Comparison of ENCODE assay signal across 10 cellular contexts in the genomic region with DNA sequence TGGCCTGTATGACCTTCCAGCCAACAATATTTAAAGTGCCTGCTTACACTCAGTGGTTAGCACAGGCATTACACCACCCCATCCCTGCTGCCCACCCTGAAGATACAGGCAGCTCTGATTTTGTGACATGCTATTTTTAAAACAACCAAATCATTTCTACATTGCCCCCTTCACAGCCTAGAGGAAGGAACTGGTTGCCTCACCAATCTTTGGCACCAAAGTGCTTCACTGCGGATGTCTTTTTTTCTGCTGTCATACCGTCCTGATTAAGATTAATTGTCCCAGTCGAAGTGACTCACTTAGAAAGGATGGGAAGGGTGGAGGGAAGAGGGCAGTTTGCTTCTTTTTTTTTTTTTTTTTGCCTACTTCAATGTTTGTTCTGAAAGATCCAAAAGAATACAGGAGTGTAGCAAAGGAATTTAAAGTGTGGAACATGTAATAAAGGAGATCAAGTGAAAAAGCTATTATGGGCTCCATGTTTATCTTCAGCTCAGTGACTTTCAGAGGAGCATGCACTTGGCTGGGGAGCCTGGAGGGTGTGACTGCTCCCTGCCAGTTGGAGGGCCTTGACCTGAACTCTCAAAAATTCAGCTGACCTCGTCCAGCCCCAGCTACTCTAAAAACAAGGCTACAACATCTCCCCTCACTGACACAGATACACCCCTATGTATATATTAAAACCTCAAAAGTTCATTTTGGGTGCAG.
DNase-seq lines count a peak whose midpoint lies in the region; ATAC-seq and TF ChIP-seq lines count a peak whose summit lies in the region.
"Had no signal": no experiment of that assay in that cellular context is flagged by ENCODE, and none has a peak within 500 bp of the region (broad histone marks: within the 10 kb centered on the region; RNA-seq: fewer than 3 reads in every experiment).

No MANE protein-coding gene starts in this region.

- no peak overlapping the region for H3K27ac Mint-ChIP-seq in H9

- H3T11ph ChIP-seq in H9 (ENCODE audit: low read length) = no peak overlapping the region

- no peak overlapping the region for H3K4ac ChIP-seq in H9 (ENCODE audit: low read depth, low read length)

- no peaks in the 10 kb centered on the region for H3K23me2 ChIP-seq in H9 (ENCODE audit: insufficient read length, low read depth, low read length, poor library complexity, severe bottlenecking)

- H3K4me1 ChIP-seq in left ventricle myocardium inferior (peaks cover 43% of the 10 kb centered on the region), H9 (ENCODE audit: insufficient read depth, low read length) (peaks cover 2% of the 10 kb centered on the region; the same call in 1 of the 2 replicates)

- no peak overlapping the region for H3K18ac ChIP-seq in H9 (ENCODE audit: insufficient read length, low read depth, low read length)

- no peak overlapping the region for H2BK12ac ChIP-seq in H9 (ENCODE audit: insufficient read length, low read depth, low read length)

- no CpG with 5 or more reads among the region's 4 CpGs for WGBS in H9 (ENCODE audit: extremely low coverage, insufficient read length, low lambda C conversion rate)

- H2BK15ac ChIP-seq in H9 (ENCODE audit: low read depth, low read length) = no peak overlapping the region

- H3K4me3 ChIP-seq in HFF-Myc (replicated peaks; ENCODE audit: low read depth, low read length) (no peak overlapping the region), left ventricle myocardium inferior (no peak overlapping the region)
- H3K4me3 ChIP-seq: dorsolateral prefrontal cortex had no signal

- H4K5ac ChIP-seq in H9 (ENCODE audit: insufficient read length, low read depth, low read length) = no peak overlapping the region

- H2BK20ac ChIP-seq in H9 (ENCODE audit: low read depth, low read length, poor library complexity, severe bottlenecking) = no peak overlapping the region

- no peak overlapping the region for H3K14ac ChIP-seq in H9 (ENCODE audit: insufficient read depth, low read length)

- ATAC-seq in HG02884 (IDR thresholded peaks at IDR 0.05; ENCODE audit: unreplicated experiment) = no peak

- H3K9me3 ChIP-seq in left ventricle myocardium inferior (replicated peaks) (no peaks in the 10 kb centered on the region), H9 (ENCODE audit: control insufficient read depth, low read depth, low read length) (no peaks in the 10 kb centered on the region)

- intact Hi-C loops in left ventricle myocardium inferior (cut with micrococcal nuclease) = no loop called here

- peak; percentile 61 for DNase-seq in HFF-Myc (ENCODE audit: extremely low read depth, low read depth)
- peak; percentile 26 for DNase-seq in SW480 (ENCODE audit: low spot score)
- no peak for DNase-seq in left ventricle myocardium inferior
- peak; percentile 81 for DNase-seq in stromal cell of bone marrow (ENCODE audit: low read depth)
- DNase-seq in H9 = no peak
- no peak for DNase-seq in DMS53 treated with DMSO at 0.1 percent for 48 hours (lab: John Stamatoyannopoulos, UW; ENCODE audit: unreplicated experiment)
- no peak for DNase-seq in NCI-H2029 treated with DMSO at 0.1 percent for 48 hours (lab: John Stamatoyannopoulos, UW)
- DNase-seq: dorsolateral prefrontal cortex; stimulated activated CD4-positive, alpha-beta T cell treated with anti-CD3 and anti-CD28 coated beads, Interleukin-12 subunit alpha, Interleukin-12 subunit beta, amount 100 ng/mL, for 4 hours had no signal

- H3K27me3 Mint-ChIP-seq in H9 (ENCODE audit: low read depth) = peaks cover 38% of the 10 kb centered on the region

- H2AK5ac ChIP-seq in H9 (ENCODE audit: insufficient read length, low read length) = no peak overlapping the region

- H3K23ac ChIP-seq in H9 (ENCODE audit: insufficient read length, low read depth, low read length) = no peak overlapping the region

- H3K27me3 ChIP-seq in left ventricle myocardium inferior (ENCODE audit: low read depth) (no peaks in the 10 kb centered on the region), H9 (ENCODE audit: insufficient read depth, low read length) (peaks cover 2% of the 10 kb centered on the region)
- H3K27me3 ChIP-seq: dorsolateral prefrontal cortex had no signal

- H2BK5ac ChIP-seq in H9 (ENCODE audit: insufficient read length, low read length) = no peak overlapping the region

- no peak overlapping the region for H2AFZ ChIP-seq in H9 (ENCODE audit: low read length)

- H3K4me2 ChIP-seq in H9 (ENCODE audit: insufficient read depth, insufficient read length, low read length) = no peak overlapping the region

- H3K9ac ChIP-seq in H9 (ENCODE audit: extremely low read depth, insufficient read length, low read length) = no peak overlapping the region

- H4K20me1 ChIP-seq in H9 (ENCODE audit: control insufficient read depth, insufficient read depth, insufficient read length) = no peaks in the 10 kb centered on the region

- peaks cover 10 to 18% of the 10 kb centered on the region in 2 experiments for H3K4me1 Mint-ChIP-seq in H9

- no peak overlapping the region for H2BK120ac ChIP-seq in H9 (ENCODE audit: low read depth, low read length, poor library complexity, severe bottlenecking)

- H3K79me1 ChIP-seq in H9 (ENCODE audit: insufficient read depth, low read depth, low read length, poor library complexity, severe bottlenecking) = no peaks in the 10 kb centered on the region

- H3K36me3 ChIP-seq in left ventricle myocardium inferior = no peaks in the 10 kb centered on the region

- H4K91ac ChIP-seq in H9 (ENCODE audit: insufficient read length, low read depth, low read length) = no peak overlapping the region

- no peak overlapping the region for H4K8ac ChIP-seq in H9 (replicated peaks; ENCODE audit: insufficient read length, low read depth, low read length)

- H3K36me3 Mint-ChIP-seq in H9 (ENCODE audit: insufficient read depth in 1 of 3, low read depth in 3 of 3) = no peaks in the 10 kb centered on the region

- no peak for TF ChIP-seq CTCF in HFF-Myc (IDR thresholded peaks at IDR 0.05; ENCODE audit: low read depth, low read length, missing control alignments)
- TF ChIP-seq CTCF in left ventricle myocardium inferior (IDR thresholded peaks at IDR 0.05; ENCODE audit: borderline replicate concordance) = no peak
- no peak for TF ChIP-seq CTCF in H9 (conservative IDR thresholded peaks at IDR 0.05)

- H3K9me3 Mint-ChIP-seq in H9 = no peaks in the 10 kb centered on the region; a peak in 2 of 5 replicates

- no peaks in the 10 kb centered on the region for H3K79me2 ChIP-seq in H9 (ENCODE audit: insufficient read depth, low read length)

- no peak overlapping the region for H3K4me3 Mint-ChIP-seq in H9

- H3K27ac ChIP-seq in left ventricle myocardium inferior (replicated peaks) = peak overlapping the region; percentile 54
- no peak overlapping the region for H3K27ac ChIP-seq in H9 (ENCODE audit: insufficient read length, low read depth, low read length)

- H3K56ac ChIP-seq in H9 (ENCODE audit: insufficient read length, low read depth, low read length) = no peak overlapping the region

Comparison
In these comparisons a context has a peak if more than half of its experiments do, and no peak if none do; other contexts are left out.
1. DNase-seq: peak in HFF-Myc (single experiment), SW480 (single experiment) and stromal cell of bone marrow (single experiment); none in left ventricle myocardium inferior (single experiment), H9 (single experiment), DMS53 treated with DMSO at 0.1 percent for 48 hours (single experiment) and NCI-H2029 treated with DMSO at 0.1 percent for 48 hours (single experiment).